2 cellular contexts compared by ENCODE assay signal in genomic region chr2:10935953-10936942, GRCh38.
TF ChIP-seq lines count a peak whose summit lies in the region.

No MANE protein-coding gene starts in this region.

TF ChIP-seq in K562, 482 proteins besides CTCF, POLR2A, EP300 and RAD21 (continued from another document and continues in another):
- TF ChIP-seq ZNF407 (IDR thresholded peaks at IDR 0.05; ENCODE audit: low read depth) = no peak
- peak; percentile 47; the same call in 1 of the 2 replicates for TF ChIP-seq SMARCE1 (IDR thresholded peaks at IDR 0.05)
- TF ChIP-seq EGR1 (conservative IDR thresholded peaks at IDR 0.05) = peak; percentile 85
- peak; percentile 19 for TF ChIP-seq FOS (IDR thresholded peaks at IDR 0.05; ENCODE audit: extremely low read depth, insufficient read length)
- TF ChIP-seq ZFP36 (IDR thresholded peaks at IDR 0.05; ENCODE audit: low read depth, low read length, partially characterized antibody) = peak; percentile 43
- peak; percentile 94 for TF ChIP-seq FOSL1 (tag; conservative IDR thresholded peaks at IDR 0.05)
- TF ChIP-seq SPI1 (IDR thresholded peaks at IDR 0.05; ENCODE audit: borderline replicate concordance, low read depth, low read length) = no peak
- peak; percentile 73 for TF ChIP-seq RBM25 (IDR thresholded peaks at IDR 0.05; ENCODE audit: low read depth, low read length, severe bottlenecking)
- no peak for TF ChIP-seq SAP30 (IDR thresholded peaks at IDR 0.05; ENCODE audit: borderline replicate concordance, insufficient read depth, low read depth, low read length, poor library complexity, severe bottlenecking)
- peak; percentile 30; the same call in 1 of the 2 replicates for TF ChIP-seq CREM (IDR thresholded peaks at IDR 0.05; ENCODE audit: low read depth)
- TF ChIP-seq ZNF561 (CRISPR knock-in tag; conservative IDR thresholded peaks at IDR 0.05) = no peak
- TF ChIP-seq FOXA3 (CRISPR knock-in tag; conservative IDR thresholded peaks at IDR 0.05 in 1 of 2, IDR thresholded peaks at IDR 0.05 in 1 of 2) = peak; percentile 79 to 91
- TF ChIP-seq SOX6 (IDR thresholded peaks at IDR 0.05) = peak; percentile 17; the same call in 1 of the 2 replicates
- no peak for TF ChIP-seq ZNF609 (CRISPR knock-in tag; IDR thresholded peaks at IDR 0.05; ENCODE audit: borderline replicate concordance)

TF ChIP-seq in HepG2, 621 proteins besides CTCF, POLR2A, EP300 and RAD21 (continued from another document and continues in another):
- TF ChIP-seq FOXO4 (CRISPR knock-in tag; conservative IDR thresholded peaks at IDR 0.05) (no peak), XBP1 (CRISPR knock-in tag; IDR thresholded peaks at IDR 0.05) (no peak), IRX3 (CRISPR knock-in tag; IDR thresholded peaks at IDR 0.05; ENCODE audit: borderline replicate concordance, low read depth) (no peak), ZNF225 (CRISPR knock-in tag; IDR thresholded peaks at IDR 0.05) (no peak), SP140L (CRISPR knock-in tag; IDR thresholded peaks at IDR 0.05; ENCODE audit: borderline replicate concordance) (no peak), ZNF362 (CRISPR knock-in tag; IDR thresholded peaks at IDR 0.05; ENCODE audit: borderline replicate concordance) (no peak), MYPOP (CRISPR knock-in tag; IDR thresholded peaks at IDR 0.05) (peak; percentile 57; the same call in 1 of the 2 replicates), ZNF878 (CRISPR knock-in tag; IDR thresholded peaks at IDR 0.05) (peak; percentile 67; the same call in 1 of the 2 replicates), SSRP1 (CRISPR knock-in tag; IDR thresholded peaks at IDR 0.05) (no peak), SNRNP70 (IDR thresholded peaks at IDR 0.05; ENCODE audit: low read depth, low read length) (no peak), HMG20B (CRISPR knock-in tag; conservative IDR thresholded peaks at IDR 0.05) (peak; percentile 55; the same call in 1 of the 2 replicates), TARDBP (CRISPR knock-in tag; IDR thresholded peaks at IDR 0.05) (peak; percentile 89), PHF5A (CRISPR knock-in tag; IDR thresholded peaks at IDR 0.05; ENCODE audit: low read depth, unreplicated experiment) (peak; percentile 67), NCOA1 (CRISPR knock-in tag; IDR thresholded peaks at IDR 0.05) (no peak), ZEB1 (IDR thresholded peaks at IDR 0.05; ENCODE audit: insufficient replicate concordance, low read depth) (peak; percentile 36), KDM4B (CRISPR knock-in tag; IDR thresholded peaks at IDR 0.05) (peak; percentile 62; the same call in 1 of the 2 replicates), KLF9 (CRISPR knock-in tag; IDR thresholded peaks at IDR 0.05; ENCODE audit: low read depth) (0 out of 2 replicates have a peak, but pooled peaks have one; percentile 56), ZBTB25 (CRISPR knock-in tag; IDR thresholded peaks at IDR 0.05) (peak; percentile 69; the same call in 1 of the 2 replicates), ZMYM3 (CRISPR knock-in tag; IDR thresholded peaks at IDR 0.05) (peak; percentile 79), TAF15 (IDR thresholded peaks at IDR 0.05; ENCODE audit: low read depth, low read length, poor library complexity, severe bottlenecking) (no peak), TCF7L2 (IDR thresholded peaks at IDR 0.05; ENCODE audit: low read depth, low read length) (no peak), STAG1 (CRISPR knock-in tag; IDR thresholded peaks at IDR 0.05) (0 out of 2 replicates have a peak, but pooled peaks have one; percentile 2), TFAP4 (IDR thresholded peaks at IDR 0.05; ENCODE audit: borderline replicate concordance, low read depth) (no peak), HNF4G (IDR thresholded peaks at IDR 0.05; ENCODE audit: borderline replicate concordance, low read depth, low read length) (peak; percentile 65; the same call in 1 of the 2 replicates), HNF4G (CRISPR knock-in tag; IDR thresholded peaks at IDR 0.05; ENCODE audit: borderline replicate concordance, low read depth) (no peak), MIER3 (CRISPR knock-in tag; IDR thresholded peaks at IDR 0.05; ENCODE audit: borderline replicate concordance) (peak; percentile 98; the same call in 1 of the 2 replicates), ZSCAN29 (CRISPR knock-in tag; conservative IDR thresholded peaks at IDR 0.05) (0 out of 2 replicates have a peak, but pooled peaks have one; percentile 13), ZNF318 (CRISPR knock-in tag; IDR thresholded peaks at IDR 0.05) (no peak), ZNF160 (CRISPR knock-in tag; IDR thresholded peaks at IDR 0.05) (no peak; the same call in 1 of the 2 replicates), SNAPC2 (CRISPR knock-in tag; IDR thresholded peaks at IDR 0.05) (no peak), ZNF121 (CRISPR knock-in tag; IDR thresholded peaks at IDR 0.05) (no peak), FOXA3 (CRISPR knock-in tag; IDR thresholded peaks at IDR 0.05) (peak; percentile 99), ERF (CRISPR knock-in tag; IDR thresholded peaks at IDR 0.05) (peak; percentile 90), AHDC1 (CRISPR knock-in tag; IDR thresholded peaks at IDR 0.05; ENCODE audit: borderline replicate concordance) (peak; percentile 91), ZNF496 (CRISPR knock-in tag; IDR thresholded peaks at IDR 0.05; ENCODE audit: insufficient replicate concordance) (no peak), GABPB1 (CRISPR knock-in tag; IDR thresholded peaks at IDR 0.05) (peak; percentile 56; the same call in 1 of the 2 replicates)
